13 cellular contexts compared by ENCODE assay signal in genomic region chr19:46903458-46903857, GRCh38. TPM values are rescaled to one million over a fixed set of nuclear protein-coding genes. Genes with fewer than 3 reads are reported as not detected.
DNase-seq lines count a peak whose midpoint lies in the region; ATAC-seq and TF ChIP-seq lines count a peak whose summit lies in the region.
"Had no signal": no experiment of that assay in that cellular context is flagged by ENCODE, and none has a peak within 500 bp of the region (broad histone marks: within the 10 kb centered on the region; RNA-seq: fewer than 3 reads in every experiment).

No MANE protein-coding gene starts in this region.

- H3K79me2 ChIP-seq in parathyroid adenoma = peaks cover 39% of the 10 kb centered on the region

- DNase-seq in LNCaP clone FGC (ENCODE audit: low read depth) = peak; percentile 54
- DNase-seq in chondrocyte (ENCODE audit: low spot score) = no peak
- no peak for DNase-seq in HuH-7 (ENCODE audit: low spot score)
- no peak for DNase-seq in effector CD8-positive, alpha-beta T cell (lab: John Stamatoyannopoulos, UW)
- DNase-seq: activated CD4-positive, CD25-positive, alpha-beta regulatory T cell treated with anti-CD3 and anti-CD28 coated beads, Interleukin-2, amount 50 U/mL, for 72 hours; activated T-cell treated with anti-CD3 and anti-CD28 coated beads, Interleukin-2, amount 50 U/mL, for 72 hours; pancreas had no signal

- H3K4me1 Mint-ChIP-seq in chondrocyte (ENCODE audit: low read depth) = peaks cover 63% of the 10 kb centered on the region

- no peak overlapping the region for H2AFZ ChIP-seq in parathyroid adenoma

- peak overlapping the region; percentile 45 for H3K4me2 ChIP-seq in parathyroid adenoma (ENCODE audit: low read length)

- no peaks in the 10 kb centered on the region for H3K36me3 ChIP-seq in parathyroid adenoma (ENCODE audit: control insufficient read depth, insufficient read depth, low read length)
- H3K36me3 ChIP-seq: HAP-1, pancreas, thoracic aorta had no signal

- no peak for TF ChIP-seq CTCF in C4-2B (conservative IDR thresholded peaks at IDR 0.05)
- TF ChIP-seq CTCF in LNCaP clone FGC (IDR thresholded peaks at IDR 0.05; ENCODE audit: control insufficient read depth, extremely low read depth, insufficient read depth) = no peak
- TF ChIP-seq CTCF in chondrocyte (IDR thresholded peaks at IDR 0.05) = no peak
- no peak for TF ChIP-seq CTCF in parathyroid adenoma (IDR thresholded peaks at IDR 0.05)

- no peaks in the 10 kb centered on the region for H3K27me3 Mint-ChIP-seq in chondrocyte (ENCODE audit: low read depth)

- ATAC-seq in GM21529 (IDR thresholded peaks at IDR 0.05; ENCODE audit: unreplicated experiment) = no peak
- no peak for ATAC-seq in HG02610 (IDR thresholded peaks at IDR 0.05; ENCODE audit: unreplicated experiment)
- ATAC-seq: activated T-cell treated with anti-CD3 and anti-CD28 coated beads, Interleukin-2, amount 50 U/mL, for 72 hours had no signal

- H3K9me3 ChIP-seq in parathyroid adenoma (ENCODE audit: control insufficient read depth, low read length) = no peaks in the 10 kb centered on the region
- H3K9me3 ChIP-seq: HAP-1, pancreas, thoracic aorta had no signal

- no peak overlapping the region for H3K9ac ChIP-seq in parathyroid adenoma

- H3K9me3 Mint-ChIP-seq in chondrocyte (ENCODE audit: low read depth) = no peaks in the 10 kb centered on the region
- H3K9me3 Mint-ChIP-seq: activated T-cell treated with anti-CD3 and anti-CD28 coated beads, Interleukin-2, amount 50 U/mL, for 72 hours had no signal

- H3K27ac ChIP-seq in C4-2B = peak overlapping the region; percentile 71; the same call in 1 of the 2 replicates
- peak overlapping the region; percentile 6 for H3K27ac ChIP-seq in parathyroid adenoma
- H3K27ac ChIP-seq: thoracic aorta had no signal

- no peaks in the 10 kb centered on the region for H3K27me3 ChIP-seq in parathyroid adenoma (ENCODE audit: control insufficient read depth, insufficient read depth, low read length)
- H3K27me3 ChIP-seq: pancreas had no signal

- no peak overlapping the region for H3K4me3 Mint-ChIP-seq in chondrocyte (ENCODE audit: unreplicated experiment)
- H3K4me3 Mint-ChIP-seq: activated T-cell treated with anti-CD3 and anti-CD28 coated beads, Interleukin-2, amount 50 U/mL, for 72 hours had no signal

- H3K36me3 Mint-ChIP-seq in chondrocyte (ENCODE audit: low read depth) = no peaks in the 10 kb centered on the region

- peak overlapping the region; percentile 59 for H3K27ac Mint-ChIP-seq in chondrocyte (ENCODE audit: unreplicated experiment)
- H3K27ac Mint-ChIP-seq: activated T-cell treated with anti-CD3 and anti-CD28 coated beads, Interleukin-2, amount 50 U/mL, for 72 hours had no signal

- H3K4me1 ChIP-seq in parathyroid adenoma = peaks cover 39% of the 10 kb centered on the region

- H3K4me3 ChIP-seq in LNCaP clone FGC (ENCODE audit: low read depth, low read length) (no peak overlapping the region), parathyroid adenoma (ENCODE audit: low read depth, low read length) (no peak overlapping the region)
- H3K4me3 ChIP-seq: HAP-1, pancreas, thoracic aorta had no signal

RNA-seq across cellular contexts. Expression of gene ARHGAP35, which starts 42.7 kb away (rescaled TPM):
- total RNA-seq in chondrocyte = 60.1 to 70.9 TPM (median 70.2 TPM) in 3 replicates

RNA-seq across cellular contexts. Expression of gene AP2S1, which starts 52.8 kb away (rescaled TPM):
- total RNA-seq in chondrocyte = 168 to 189 TPM (median 173 TPM) in 3 replicates
